In genomic region chr15:77991029-77991406, GRCh38 we compare ENCODE assay signal across 14 cellular contexts.
DNase-seq lines count a peak whose midpoint lies in the region; ATAC-seq and TF ChIP-seq lines count a peak whose summit lies in the region.
"Had no signal": no experiment of that assay in that cellular context is flagged by ENCODE, and none has a peak within 500 bp of the region (broad histone marks: within the 10 kb centered on the region; RNA-seq: fewer than 3 reads in every experiment).

No MANE protein-coding gene starts in this region.

- H3K4me3 ChIP-seq in BLaER1 treated with 17β-estradiol and CSF1 and Interleukin-3, amounts not matched to agents 10 nM and 100 nM, result peak overlapping the region in 2 of 10 experiments; percentile 7 to 38; a peak in 1 of 20 replicates
- H3K4me3 ChIP-seq in NT2/D1 (ENCODE audit: insufficient read length, low read depth) (no peak overlapping the region), heart right ventricle (no peak overlapping the region), gastrocnemius medialis (no peak overlapping the region)
- H3K4me3 ChIP-seq: breast epithelium, skin epidermis, suprapubic skin had no signal

- H3K4me2 ChIP-seq in BLaER1 treated with 17β-estradiol and CSF1 and Interleukin-3, amounts not matched to agents 10 nM and 100 nM, result peak overlapping the region; percentile 77 to 97 (median 86)

- in situ Hi-C loops in gastrocnemius medialis (cut with MboI; ENCODE audit: low sequenced_read_pairs in 4 of 4), result loop anchor here in 1 of 4 donors (10.0 kb wide), 1 partner anchor 114 kb away; no protein-coding TSS in a partner anchor

- no peak for TF ChIP-seq POLR2A in gastrocnemius medialis (IDR thresholded peaks at IDR 0.05)

- H4K20me1 ChIP-seq in BLaER1 treated with 17β-estradiol and CSF1 and Interleukin-3, amounts not matched to agents 10 nM and 100 nM, result peaks cover 4 to 23% (median 17%) of the 10 kb centered on the region in 11 experiments; a peak in 13 of 22 replicates

- DNase-seq in NT2/D1 (ENCODE audit: low read depth, low spot score), result no peak
- no peak for DNase-seq in heart right ventricle
- DNase-seq in gastrocnemius medialis, result no peak
- no peak for DNase-seq in foreskin melanocyte
- no peak for DNase-seq in activated T-cell treated with anti-CD3 and anti-CD28 coated beads, Interleukin-2, amount 50 U/mL, for 1 hour
- no peak for DNase-seq in DMS53 treated with DMSO at 0.1 percent for 48 hours (lab: John Stamatoyannopoulos, UW; ENCODE audit: unreplicated experiment)
- DNase-seq: natural killer cell, NCI-H187, NCI-H526 treated with DMSO at 0.1 percent for 48 hours had no signal

- peaks cover 60 to 94% (median 91%) of the 10 kb centered on the region in 10 experiments for H3K4me1 ChIP-seq in BLaER1 treated with 17β-estradiol and CSF1 and Interleukin-3, amounts not matched to agents 10 nM and 100 nM
- H3K4me1 ChIP-seq in NT2/D1 (ENCODE audit: insufficient read depth, insufficient read length) (peaks cover 25% of the 10 kb centered on the region), heart right ventricle (peaks cover 28 to 68% (median 51%) of the 10 kb centered on the region in 9 donors), gastrocnemius medialis (peaks cover 45 to 57% of the 10 kb centered on the region in 2 donors)

- peak overlapping the region in 8 of 11 experiments; percentile 8 to 77 (median 68); a peak in 14 of 22 replicates for H3K9ac ChIP-seq in BLaER1 treated with 17β-estradiol and CSF1 and Interleukin-3, amounts not matched to agents 10 nM and 100 nM
- H3K9ac ChIP-seq in NT2/D1 (ENCODE audit: insufficient read length, low read depth), result peak overlapping the region; percentile 0

- TF ChIP-seq CTCF in heart right ventricle (IDR thresholded peaks at IDR 0.05) (no peak), gastrocnemius medialis (IDR thresholded peaks at IDR 0.05 in 4 of 5, conservative IDR thresholded peaks at IDR 0.05 in 1 of 5) (no peak)

- WGBS in heart right ventricle, 2 donors, result 84% methylated on average over 12 of the region's 12 CpGs

- H3K27ac ChIP-seq in BLaER1 treated with 17β-estradiol and CSF1 and Interleukin-3, amounts not matched to agents 10 nM and 100 nM, result peak overlapping the region in 9 of 11 experiments; percentile 49 to 87 (median 70); a peak in 17 of 22 replicates
- H3K27ac ChIP-seq in heart right ventricle, result peak overlapping the region in 8 of 10 donors; percentile 36 to 92 (median 85)
- peak overlapping the region; percentile 87 to 95 (median 90) for H3K27ac ChIP-seq in gastrocnemius medialis
- H3K27ac ChIP-seq: suprapubic skin had no signal

- no peaks in the 10 kb centered on the region for H3K36me3 ChIP-seq in BLaER1 treated with 17β-estradiol and CSF1 and Interleukin-3, amounts not matched to agents 10 nM and 100 nM
- H3K36me3 ChIP-seq in NT2/D1 (ENCODE audit: insufficient read depth, insufficient read length, low read length), result no peaks in the 10 kb centered on the region
- peaks cover 0 to 12% (median 0%) of the 10 kb centered on the region in 9 donors for H3K36me3 ChIP-seq in heart right ventricle
- no peaks in the 10 kb centered on the region for H3K36me3 ChIP-seq in gastrocnemius medialis
- H3K36me3 ChIP-seq: breast epithelium, suprapubic skin had no signal

- ATAC-seq in heart right ventricle (peak in 1 of 8 donors; percentile 12), gastrocnemius medialis (no peak), HG02642 (IDR thresholded peaks at IDR 0.05; ENCODE audit: poor library complexity, unreplicated experiment) (no peak)

- no peaks in the 10 kb centered on the region for H3K27me3 ChIP-seq in BLaER1 treated with 17β-estradiol and CSF1 and Interleukin-3, amounts not matched to agents 10 nM and 100 nM
- H3K27me3 ChIP-seq in NT2/D1 (ENCODE audit: insufficient read depth, insufficient read length) (no peaks in the 10 kb centered on the region), heart right ventricle (no peaks in the 10 kb centered on the region), gastrocnemius medialis (no peaks in the 10 kb centered on the region)
- H3K27me3 ChIP-seq: breast epithelium, suprapubic skin had no signal

- intact Hi-C loops in heart right ventricle (cut with DNase I) (loop anchor here in 1 of 10 donors (1.0 kb wide), 1 partner anchor 17 kb away; no protein-coding TSS in a partner anchor), gastrocnemius medialis (cut with DNase I; ENCODE audit: low total_unique reads) (no loop called here)

- H3K9me3 ChIP-seq in BLaER1 treated with 17β-estradiol and CSF1 and Interleukin-3, amounts not matched to agents 10 nM and 100 nM (replicated peaks in 1 of 11), result no peaks in the 10 kb centered on the region
- no peaks in the 10 kb centered on the region for H3K9me3 ChIP-seq in NT2/D1 (ENCODE audit: insufficient read depth, low read length)
- H3K9me3 ChIP-seq in heart right ventricle, result no peaks in the 10 kb centered on the region
- H3K9me3 ChIP-seq in gastrocnemius medialis, result no peaks in the 10 kb centered on the region
- H3K9me3 ChIP-seq: breast epithelium, suprapubic skin had no signal
